ENCODE assay signal across 10 cellular contexts in the genomic region with DNA sequence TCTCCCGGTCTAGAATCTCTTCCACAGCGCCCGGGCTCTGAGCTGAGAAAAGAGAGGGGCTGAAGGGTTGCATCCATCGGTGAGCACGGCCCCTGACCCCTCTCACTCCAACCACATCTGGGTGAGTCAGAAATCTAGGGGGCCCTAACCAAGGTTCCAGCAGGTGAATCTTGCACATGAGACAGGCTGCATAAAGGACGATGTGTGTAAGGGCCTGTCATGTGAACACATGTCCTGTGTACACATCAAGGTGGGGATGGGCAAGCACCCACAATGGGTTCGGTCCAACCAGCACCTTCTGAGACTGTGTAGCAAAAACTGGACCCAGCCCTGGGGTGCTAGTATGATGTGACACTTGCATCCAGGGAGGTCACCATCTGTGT. TPM values are rescaled to one million over a fixed set of nuclear protein-coding genes. Genes with fewer than 3 reads are reported as not detected.
DNase-seq lines count a peak whose midpoint lies in the region; FAIRE-seq and TF ChIP-seq lines count a peak whose summit lies in the region.
"Had no signal": no experiment of that assay in that cellular context is flagged by ENCODE, and none has a peak within 500 bp of the region (broad histone marks: within the 10 kb centered on the region; RNA-seq: fewer than 3 reads in every experiment).

No MANE protein-coding gene starts in this region.

- FAIRE-seq in D721Med (lab: Jason Lieb, UNC): no peak

- 71 to 79% methylated on average over 7 of the region's 7 CpGs for WGBS in lower leg skin, 2 donors
- 72 to 74% methylated on average over 6 to 7 of the region's 7 CpGs for WGBS in tibial nerve, 2 donors

- peaks cover 63% of the 10 kb centered on the region for H3K36me3 Mint-ChIP-seq in activated CD4-positive, alpha-beta T cell treated with anti-CD3 and anti-CD28 coated beads, Interleukin-2, amount 10 ng/mL, durations not matched to agents 24 days and 14 days (ENCODE audit: low read depth)

- H3K9me3 ChIP-seq in tibial nerve: no peaks in the 10 kb centered on the region

- H3K4me1 ChIP-seq in tibial nerve: peaks cover 14 to 63% (median 28%) of the 10 kb centered on the region in 4 donors

- no peak for DNase-seq in activated CD4-positive, alpha-beta T cell treated with anti-CD3 and anti-CD28 coated beads, Interleukin-2, amount 10 ng/mL, durations not matched to agents 24 days and 14 days
- no peak for DNase-seq in activated CD4-positive, alpha-beta T cell treated with anti-CD3 and anti-CD28 coated beads for 4 hours
- DNase-seq in astrocyte of the spinal cord (ENCODE audit: low read depth, low spot score): no peak
- DNase-seq in lower leg skin (ENCODE audit: low spot score in 2 of 2): peak; percentile 13 to 82
- no peak for DNase-seq in tibial nerve (ENCODE audit: low spot score in 2 of 2)
- DNase-seq in NCI-H2107 (lab: John Stamatoyannopoulos, UW): no peak
- DNase-seq in D721Med (ENCODE audit: insufficient read length, low spot score): no peak
- DNase-seq in EL: no peak
- DNase-seq: COR-L47; stimulated activated CD4-positive, alpha-beta T cell treated with anti-CD3 and anti-CD28 coated beads, Interleukin-4, amount 100 ng/mL, for 24 hours had no signal

- no peaks in the 10 kb centered on the region for H3K9me3 Mint-ChIP-seq in activated CD4-positive, alpha-beta T cell treated with anti-CD3 and anti-CD28 coated beads, Interleukin-2, amount 10 ng/mL, durations not matched to agents 24 days and 14 days

- H3K27ac Mint-ChIP-seq in activated CD4-positive, alpha-beta T cell treated with anti-CD3 and anti-CD28 coated beads, Interleukin-2, amount 10 ng/mL, durations not matched to agents 24 days and 14 days: peak overlapping the region; percentile 100

- TF ChIP-seq POLR2A in lower leg skin (IDR thresholded peaks at IDR 0.05): no peak
- TF ChIP-seq POLR2A in tibial nerve (IDR thresholded peaks at IDR 0.05): no peak

- H3K27me3 Mint-ChIP-seq in activated CD4-positive, alpha-beta T cell treated with anti-CD3 and anti-CD28 coated beads, Interleukin-2, amount 10 ng/mL, durations not matched to agents 24 days and 14 days: no peaks in the 10 kb centered on the region

- intact Hi-C loops in activated CD4-positive, alpha-beta T cell treated with anti-CD3 and anti-CD28 coated beads, Interleukin-2, amount 10 ng/mL, durations not matched to agents 24 days and 14 days (cut with micrococcal nuclease): loop anchor here (5.0 kb wide), 2 partner anchors 151 to 211 kb away; no protein-coding TSS in a partner anchor
- intact Hi-C loops in lower leg skin (cut with DNase I; ENCODE audit: low total_unique reads): no loop called here

- H3K27me3 ChIP-seq in tibial nerve: no peaks in the 10 kb centered on the region

- peak overlapping the region in 3 of 4 donors; percentile 98 to 100 (median 99) for H3K27ac ChIP-seq in tibial nerve

- peaks cover 0 to 60% (median 6%) of the 10 kb centered on the region in 3 donors for H3K36me3 ChIP-seq in tibial nerve

- in situ Hi-C loops in astrocyte of the spinal cord (cut with HindIII; ENCODE audit: low sequenced_read_pairs): no loop called here

- H3K4me3 ChIP-seq in astrocyte of the spinal cord (ENCODE audit: low read depth, low read length): peak overlapping the region; percentile 90
- no peak overlapping the region for H3K4me3 ChIP-seq in lower leg skin (ENCODE audit: low read depth, poor library complexity, severe bottlenecking)
- H3K4me3 ChIP-seq in tibial nerve: peak overlapping the region; percentile 80 to 99 (median 91)

- H3K4me1 Mint-ChIP-seq in activated CD4-positive, alpha-beta T cell treated with anti-CD3 and anti-CD28 coated beads, Interleukin-2, amount 10 ng/mL, durations not matched to agents 24 days and 14 days: peaks cover 37% of the 10 kb centered on the region

- H3K4me3 Mint-ChIP-seq in activated CD4-positive, alpha-beta T cell treated with anti-CD3 and anti-CD28 coated beads, Interleukin-2, amount 10 ng/mL, durations not matched to agents 24 days and 14 days: peak overlapping the region; percentile 98

- no peak for TF ChIP-seq EP300 in tibial nerve (IDR thresholded peaks at IDR 0.05)

- TF ChIP-seq CTCF in astrocyte of the spinal cord (IDR thresholded peaks at IDR 0.05; ENCODE audit: low read depth, low read length) (no peak), lower leg skin (IDR thresholded peaks at IDR 0.05) (no peak), tibial nerve (IDR thresholded peaks at IDR 0.05) (no peak), D721Med (IDR thresholded peaks at IDR 0.05; ENCODE audit: insufficient read depth, missing control alignments) (no peak)

RNA-seq across cellular contexts. Expression of a gene that starts 1.2 kb away (rescaled TPM):
- total RNA-seq in activated CD4-positive, alpha-beta T cell treated with anti-CD3 and anti-CD28 coated beads, Interleukin-2, amount 10 ng/mL, durations not matched to agents 24 days and 14 days: 43.6 and 46.9 TPM in 2 replicates
- 10 to 100 TPM; 25.5 to 33.3 (median 31.6) TPM for total RNA-seq in lower leg skin
- 10 to 100 TPM; 30.9 to 43.9 (median 38.7) TPM for total RNA-seq in tibial nerve

RNA-seq across cellular contexts. Expression of a gene that starts 1.5 kb away (rescaled TPM):
- 118 and 128 TPM in 2 replicates for total RNA-seq in activated CD4-positive, alpha-beta T cell treated with anti-CD3 and anti-CD28 coated beads, Interleukin-2, amount 10 ng/mL, durations not matched to agents 24 days and 14 days
- 10 to 100 TPM; 58.0 to 91.2 (median 66.9) TPM for total RNA-seq in lower leg skin
- 100 to 1,000 TPM in 3 of 4 donors, 10 to 100 TPM in 1; 69.0 to 118 (median 101) TPM for total RNA-seq in tibial nerve

RNA-seq across cellular contexts. Expression of a gene that starts 13.1 kb away (rescaled TPM):
- total RNA-seq in activated CD4-positive, alpha-beta T cell treated with anti-CD3 and anti-CD28 coated beads, Interleukin-2, amount 10 ng/mL, durations not matched to agents 24 days and 14 days: not detected in 2 replicates
- total RNA-seq in lower leg skin: not detected
- not detected for total RNA-seq in tibial nerve

RNA-seq across cellular contexts. Expression of a gene that starts 30.1 kb away (rescaled TPM):
- total RNA-seq in activated CD4-positive, alpha-beta T cell treated with anti-CD3 and anti-CD28 coated beads, Interleukin-2, amount 10 ng/mL, durations not matched to agents 24 days and 14 days: 16.5 and 17.6 TPM in 2 replicates
- total RNA-seq in lower leg skin: 10 to 100 TPM; 12.6 to 18.4 (median 14.2) TPM
- total RNA-seq in tibial nerve: 10 to 100 TPM; 14.9 to 23.4 (median 17.5) TPM

RNA-seq across cellular contexts. Expression of a gene that starts 30.8 kb away (rescaled TPM):
- total RNA-seq in activated CD4-positive, alpha-beta T cell treated with anti-CD3 and anti-CD28 coated beads, Interleukin-2, amount 10 ng/mL, durations not matched to agents 24 days and 14 days: 272 and 275 TPM in 2 replicates
- total RNA-seq in lower leg skin (100 to 1,000 TPM in 1 of 4 donors, 10 to 100 TPM in 3; 65.1 to 115 (median 90.8) TPM), tibial nerve (100 to 1,000 TPM in 3 of 4 donors, 10 to 100 TPM in 1; 72.0 to 136 (median 120) TPM)

Comparison
In these comparisons a context has a peak if more than half of its experiments do, and no peak if none do; other contexts are left out.
1. DNase-seq: peak in lower leg skin (2 of 2); none in activated CD4-positive, alpha-beta T cell treated with anti-CD3 and anti-CD28 coated beads, Interleukin-2, amount 10 ng/mL, durations not matched to agents 24 days and 14 days (single experiment), activated CD4-positive, alpha-beta T cell treated with anti-CD3 and anti-CD28 coated beads for 4 hours (0 of 2), astrocyte of the spinal cord (single experiment), tibial nerve (0 of 2), NCI-H2107 (single experiment), D721Med (single experiment) and EL (single experiment).